ENCODE assay signal across 8 cellular contexts in the genomic region with DNA sequence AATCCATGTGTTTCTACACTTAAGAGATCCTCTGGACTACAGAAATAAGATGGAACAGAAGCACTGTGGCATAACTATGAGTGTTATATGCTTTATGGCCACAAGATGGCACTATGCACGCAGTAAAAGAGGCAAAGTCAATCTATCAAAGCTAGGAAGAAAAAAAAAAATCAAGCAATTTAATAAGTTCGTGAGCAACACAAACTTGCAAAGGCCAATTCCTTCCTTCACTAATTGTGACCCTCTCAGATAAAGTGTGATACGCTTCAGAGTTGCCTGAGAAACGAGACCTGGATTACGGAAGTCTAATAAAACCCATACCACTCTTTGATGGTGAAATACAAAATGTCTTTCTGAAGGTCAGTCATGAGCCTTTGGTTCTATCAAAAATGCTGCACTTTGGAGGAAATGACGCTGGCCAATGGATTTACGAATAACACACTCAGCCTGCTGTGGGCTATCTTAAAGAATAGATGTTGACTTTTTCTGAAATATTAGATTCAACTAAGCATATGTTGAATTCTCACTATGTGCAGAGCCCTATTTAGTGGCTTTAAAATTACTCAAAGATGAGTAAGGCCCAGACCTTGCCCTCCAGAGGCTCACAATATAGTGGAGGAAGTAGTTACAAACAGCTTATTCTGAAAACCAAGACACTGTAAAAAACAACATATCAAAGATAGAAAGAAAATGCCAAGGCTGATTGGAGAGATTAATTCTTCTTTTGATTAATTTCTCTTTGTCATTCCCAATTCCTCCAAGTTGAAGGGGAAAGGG. TPM values are rescaled to one million over a fixed set of nuclear protein-coding genes. Genes with fewer than 3 reads are reported as not detected.
DNase-seq lines count a peak whose midpoint lies in the region; ATAC-seq and TF ChIP-seq lines count a peak whose summit lies in the region.

No MANE protein-coding gene starts in this region.

- peaks cover 4% of the 10 kb centered on the region for H3K27me3 Mint-ChIP-seq in activated B cell treated with CpG ODN at 0.5 μM for 24 hours

- peak; percentile 68 for TF ChIP-seq CTCF in GM12865 (IDR thresholded peaks at IDR 0.05; ENCODE audit: insufficient read depth, low read depth, low read length, missing control alignments)
- peak; percentile 31 for TF ChIP-seq CTCF in activated B cell treated with CpG ODN at 0.5 μM for 24 hours (IDR thresholded peaks at IDR 0.05)
- TF ChIP-seq CTCF in foreskin fibroblast (IDR thresholded peaks at IDR 0.05; ENCODE audit: low read depth, low read length) = peak; percentile 72
- peak; percentile 81 for TF ChIP-seq CTCF in neutrophil (IDR thresholded peaks at IDR 0.05)

- H3K27ac Mint-ChIP-seq in activated B cell treated with CpG ODN at 0.5 μM for 24 hours = no peak overlapping the region

- CTCF ChIA-PET in activated B cell treated with CpG ODN at 0.5 μM for 24 hours (lab: Charles Lee) = interaction anchor here (0.6 to 5.2 kb wide), 11 partner anchors 8 to 420 kb away, joined by 3 to 74 read pairs (median 4); no protein-coding TSS in a partner anchor

- POLR2A ChIA-PET in activated B cell treated with CpG ODN at 0.5 μM for 24 hours (lab: Charles Lee) = no interaction called here

- no peaks in the 10 kb centered on the region for H3K4me1 Mint-ChIP-seq in activated B cell treated with CpG ODN at 0.5 μM for 24 hours

- H3K4me1 ChIP-seq in neutrophil (ENCODE audit: control insufficient read depth in 1 of 2, insufficient read depth in 1 of 2, low read depth in 1 of 2, low read length in 1 of 2) = no peaks in the 10 kb centered on the region

- H3K9me3 ChIP-seq in neutrophil = no peaks in the 10 kb centered on the region

- no peak overlapping the region for H3K27ac ChIP-seq in neutrophil

- no peak overlapping the region for H3K4me3 Mint-ChIP-seq in activated B cell treated with CpG ODN at 0.5 μM for 24 hours

- DNase-seq in AG08396 (ENCODE audit: low spot score) (peak; percentile 41), GM12865 (ENCODE audit: low read depth) (peak; percentile 81), NCI-H2196 (lab: John Stamatoyannopoulos, UW; ENCODE audit: unreplicated experiment) (peak; percentile 53), activated B cell treated with CpG ODN at 0.5 μM for 24 hours (no peak), foreskin fibroblast (peak; percentile 34 to 77), HuH-7.5 (ENCODE audit: low spot score) (no peak)

- intact Hi-C loops in activated B cell treated with CpG ODN at 0.5 μM for 24 hours (cut with micrococcal nuclease) = loop anchor here (1.0 kb wide), 5 partner anchors 166 to 996 kb away; no protein-coding TSS in a partner anchor

- no peaks in the 10 kb centered on the region for H3K9me3 Mint-ChIP-seq in activated B cell treated with CpG ODN at 0.5 μM for 24 hours

- no peaks in the 10 kb centered on the region for H3K36me3 ChIP-seq in neutrophil

- H3K4me3 ChIP-seq in GM12865 (ENCODE audit: low read depth, low read length) (no peak overlapping the region), foreskin fibroblast (ENCODE audit: low read depth in 1 of 2, low read length in 2 of 2) (no peak overlapping the region), neutrophil (ENCODE audit: low read depth in 1 of 2, low read length in 1 of 2) (no peak overlapping the region)

- peak; percentile 76 for ATAC-seq in HG02759 (IDR thresholded peaks at IDR 0.05; ENCODE audit: unreplicated experiment)
- peak; percentile 40 for ATAC-seq in activated B cell treated with CpG ODN at 0.5 μM for 24 hours (ENCODE audit: low read depth)

- H3K36me3 Mint-ChIP-seq in activated B cell treated with CpG ODN at 0.5 μM for 24 hours (ENCODE audit: low read depth) = no peaks in the 10 kb centered on the region

- no peaks in the 10 kb centered on the region for H3K27me3 ChIP-seq in neutrophil

RNA-seq across cellular contexts. Expression of a gene that starts 35.5 kb away (rescaled TPM):
- not detected in 2 replicates for total RNA-seq in activated B cell treated with CpG ODN at 0.5 μM for 24 hours

RNA-seq across cellular contexts. Expression of a gene that starts 58.2 kb away (rescaled TPM):
- total RNA-seq in activated B cell treated with CpG ODN at 0.5 μM for 24 hours = not detected in 2 replicates

Comparison
In these comparisons a context has a peak if more than half of its experiments do, and no peak if none do; other contexts are left out.
1. DNase-seq: peak in AG08396 (single experiment), GM12865 (single experiment), NCI-H2196 (single experiment) and foreskin fibroblast (2 of 2); none in activated B cell treated with CpG ODN at 0.5 μM for 24 hours (single experiment) and HuH-7.5 (single experiment).
2. CTCF ChIP-seq: peak in every context shown above with its lines; median percentile 81 in neutrophil; 72 in foreskin fibroblast; 68 in GM12865; 31 in activated B cell treated with CpG ODN at 0.5 μM for 24 hours.